In the genomic region with DNA sequence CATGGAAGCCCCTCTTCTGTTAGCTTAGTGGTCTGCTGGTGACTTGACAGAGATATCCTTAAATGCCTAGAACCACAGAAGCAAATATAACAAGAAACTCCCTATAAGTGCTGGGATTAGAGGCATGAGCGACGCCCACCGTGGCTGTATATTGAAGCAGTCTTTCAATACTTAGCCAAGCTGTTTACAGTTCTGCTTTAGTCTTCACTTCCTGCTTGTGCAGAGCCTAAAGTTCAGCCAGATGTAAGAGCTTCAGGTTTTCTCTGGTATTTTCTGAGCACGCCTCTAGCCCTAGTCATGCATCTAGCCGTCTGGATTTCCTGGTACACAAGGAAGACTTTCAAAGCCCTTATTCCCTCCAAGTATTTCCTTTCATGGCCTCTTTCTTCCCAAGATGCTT, we compare ENCODE assay signal across 23 cellular contexts. TPM values are rescaled to one million over a fixed set of nuclear protein-coding genes. Genes with fewer than 3 reads are reported as not detected.
DNase-seq lines count a peak whose midpoint lies in the region; ATAC-seq and TF ChIP-seq lines count a peak whose summit lies in the region.
"Had no signal": no experiment of that assay in that cellular context is flagged by ENCODE, and none has a peak within 500 bp of the region (broad histone marks: within the 10 kb centered on the region; RNA-seq: fewer than 3 reads in every experiment).

No MANE protein-coding gene starts in this region.

- peaks cover 10 to 13% of the 10 kb centered on the region in 2 donors for H3K9me3 Mint-ChIP-seq in stimulated activated naive B cell treated with anti-CD40 and anti-IgM and Interleukin-4, amounts not matched to agents 10 μg/mL and 1 μg/mL and 100 μg/mL, for 72 hours
- peaks cover 4 to 9% (median 5%) of the 10 kb centered on the region in 3 donors for H3K9me3 Mint-ChIP-seq in T-cell

- no peak overlapping the region for H3K27ac Mint-ChIP-seq in stimulated activated naive B cell treated with anti-CD40 and anti-IgM and Interleukin-4, amounts not matched to agents 10 μg/mL and 1 μg/mL and 100 μg/mL, for 72 hours
- H3K27ac Mint-ChIP-seq in T-cell, result peak overlapping the region in 1 of 2 donors; percentile 22
- H3K27ac Mint-ChIP-seq: IgD-negative memory B cell had no signal

- peaks cover 0 to 16% of the 10 kb centered on the region in 2 donors for H3K27me3 Mint-ChIP-seq in stimulated activated naive B cell treated with anti-CD40 and anti-IgM and Interleukin-4, amounts not matched to agents 10 μg/mL and 1 μg/mL and 100 μg/mL, for 72 hours
- peaks cover 0 to 4% of the 10 kb centered on the region in 2 donors for H3K27me3 Mint-ChIP-seq in T-cell

- H3K9ac ChIP-seq in OCI-LY3 (ENCODE audit: low read length), result no peak overlapping the region

- H3K4me3 Mint-ChIP-seq in stimulated activated naive B cell treated with anti-CD40 and anti-IgM and Interleukin-4, amounts not matched to agents 10 μg/mL and 1 μg/mL and 100 μg/mL, for 72 hours, result no peak overlapping the region
- H3K4me3 Mint-ChIP-seq in T-cell, result no peak overlapping the region
- H3K4me3 Mint-ChIP-seq: CD4-positive, alpha-beta memory T cell had no signal

- POLR2A ChIA-PET in T-cell (lab: Charles Lee), result no interaction called here

- no peaks in the 10 kb centered on the region for H3K27me3 ChIP-seq in OCI-LY3 (ENCODE audit: low read depth, low read length)
- H3K27me3 ChIP-seq: BE2C, SJCRH30 had no signal

- in situ Hi-C loops in GM13976 (cut with MboI; ENCODE audit: low sequenced_read_pairs, unreplicated experiment), result no loop called here

- peaks cover 6 to 10% of the 10 kb centered on the region in 2 donors for H3K4me1 Mint-ChIP-seq in stimulated activated naive B cell treated with anti-CD40 and anti-IgM and Interleukin-4, amounts not matched to agents 10 μg/mL and 1 μg/mL and 100 μg/mL, for 72 hours
- peaks cover 10 to 16% (median 14%) of the 10 kb centered on the region in 3 donors for H3K4me1 Mint-ChIP-seq in T-cell

- H3K36me3 Mint-ChIP-seq in stimulated activated naive B cell treated with anti-CD40 and anti-IgM and Interleukin-4, amounts not matched to agents 10 μg/mL and 1 μg/mL and 100 μg/mL, for 72 hours, result peaks cover 0 to 4% of the 10 kb centered on the region in 2 donors
- no peaks in the 10 kb centered on the region for H3K36me3 Mint-ChIP-seq in T-cell

- H3K9me3 ChIP-seq in OCI-LY3 (ENCODE audit: insufficient read depth, low read length), result peaks cover 3% of the 10 kb centered on the region; the same call in 1 of the 2 replicates
- H3K9me3 ChIP-seq: BE2C, HAP-1, SJCRH30 had no signal

- 0 out of 2 replicates have a peak overlapping the region, but pooled peaks have one; percentile 0 for H3K4me2 ChIP-seq in OCI-LY3 (ENCODE audit: low read length)

- H3K4me1 ChIP-seq in OCI-LY3 (ENCODE audit: low read length), result peaks cover 6% of the 10 kb centered on the region; the same call in 1 of the 2 replicates
- H3K4me1 ChIP-seq: BE2C, HAP-1, SJCRH30 had no signal

- H3K27ac ChIP-seq in OCI-LY3 (ENCODE audit: low read length), result no peak overlapping the region
- H3K27ac ChIP-seq: RWPE1, SJCRH30 had no signal

- no peaks in the 10 kb centered on the region for H3K79me2 ChIP-seq in OCI-LY3 (ENCODE audit: low read length)

- no peak overlapping the region for H3K4me3 ChIP-seq in OCI-LY3 (ENCODE audit: low read length)
- H3K4me3 ChIP-seq: HAP-1, SJCRH30 had no signal

- peak overlapping the region; percentile 50 for H2AFZ ChIP-seq in OCI-LY3 (ENCODE audit: low read depth, low read length)

- intact Hi-C loops in left colon (cut with DNase I, micrococcal nuclease), result no loop called here

- DNase-seq in GM13976 (ENCODE audit: low spot score), result peak; percentile 6
- no peak for DNase-seq in left colon
- DNase-seq in stimulated activated naive B cell treated with anti-CD40 and anti-IgM and Interleukin-4, amounts not matched to agents 10 μg/mL and 1 μg/mL and 100 μg/mL, for 72 hours, result no peak
- DNase-seq in DMS79 (lab: John Stamatoyannopoulos, UW), result no peak
- no peak for DNase-seq in T-cell
- DNase-seq in NCI-H146 (lab: John Stamatoyannopoulos, UW), result no peak
- DNase-seq: ACHN; BE2C; Calu3; CD4-positive, alpha-beta memory T cell; Kasumi-1; MM.1S; NCI-H1436; NCI-H2029 treated with DMSO at 0.1 percent for 48 hours; NCI-H510A; NCI-H82; OCI-M1; SJCRH30 had no signal

- H4K20me1 ChIP-seq in OCI-LY3 (ENCODE audit: insufficient read depth, low read length), result no peaks in the 10 kb centered on the region

- ATAC-seq in left colon (peak; percentile 82), T-cell (replicated peaks in 1 of 4) (no peak)
- ATAC-seq in stimulated activated naive B cell treated with anti-CD40 and anti-IgM and Interleukin-4, amounts not matched to agents 10 μg/mL and 1 μg/mL and 100 μg/mL, for 72 hours (replicated peaks), result peak; percentile 85 to 86

- no peaks in the 10 kb centered on the region for H3K36me3 ChIP-seq in OCI-LY3 (replicated peaks; ENCODE audit: low read depth, low read length)
- H3K36me3 ChIP-seq: BE2C, SJCRH30 had no signal

- CTCF ChIA-PET in T-cell (lab: Charles Lee), result no interaction called here

- no peak for TF ChIP-seq CTCF in GM13976 (IDR thresholded peaks at IDR 0.05; ENCODE audit: borderline replicate concordance, control extremely low read depth, extremely low read depth, insufficient read depth, missing control alignments)
- TF ChIP-seq CTCF in OCI-LY3 (IDR thresholded peaks at IDR 0.05; ENCODE audit: low read depth, low read length), result no peak

RNA-seq across cellular contexts. Expression of gene TRPM4, which starts 28.5 kb away (rescaled TPM):
- 100 to 1,000 TPM; 244 to 291 TPM for total RNA-seq in left colon
- total RNA-seq in T-cell, result under 1 TPM in 3 of 5 donors, not detected in 2; 0.43 to 0.89 (median 0.50) TPM

RNA-seq across cellular contexts. Expression of gene HRC, which starts 30.9 kb away (rescaled TPM):
- total RNA-seq in left colon, result 1 to 10 TPM; 1.2 to 1.3 TPM
- not detected for total RNA-seq in T-cell
- total RNA-seq: Calu3; CD4-positive, alpha-beta memory T cell; HT1080 had no signal

Comparison
In these comparisons a context has a peak if more than half of its experiments do, and no peak if none do; other contexts are left out.
1. ATAC-seq: peak in left colon (single experiment) and stimulated activated naive B cell treated with anti-CD40 and anti-IgM and Interleukin-4, amounts not matched to agents 10 μg/mL and 1 μg/mL and 100 μg/mL, for 72 hours (2 of 2); none in T-cell (0 of 4).
2. RNA of gene TRPM4, which starts 28.5 kb away (total RNA-seq): 244 to 291 TPM in left colon; 0.43 to 0.89 TPM in T-cell; every median in the first group is over 100 times any median in the second.